ENCODE assay signal across 20 cellular contexts in the genomic region with DNA sequence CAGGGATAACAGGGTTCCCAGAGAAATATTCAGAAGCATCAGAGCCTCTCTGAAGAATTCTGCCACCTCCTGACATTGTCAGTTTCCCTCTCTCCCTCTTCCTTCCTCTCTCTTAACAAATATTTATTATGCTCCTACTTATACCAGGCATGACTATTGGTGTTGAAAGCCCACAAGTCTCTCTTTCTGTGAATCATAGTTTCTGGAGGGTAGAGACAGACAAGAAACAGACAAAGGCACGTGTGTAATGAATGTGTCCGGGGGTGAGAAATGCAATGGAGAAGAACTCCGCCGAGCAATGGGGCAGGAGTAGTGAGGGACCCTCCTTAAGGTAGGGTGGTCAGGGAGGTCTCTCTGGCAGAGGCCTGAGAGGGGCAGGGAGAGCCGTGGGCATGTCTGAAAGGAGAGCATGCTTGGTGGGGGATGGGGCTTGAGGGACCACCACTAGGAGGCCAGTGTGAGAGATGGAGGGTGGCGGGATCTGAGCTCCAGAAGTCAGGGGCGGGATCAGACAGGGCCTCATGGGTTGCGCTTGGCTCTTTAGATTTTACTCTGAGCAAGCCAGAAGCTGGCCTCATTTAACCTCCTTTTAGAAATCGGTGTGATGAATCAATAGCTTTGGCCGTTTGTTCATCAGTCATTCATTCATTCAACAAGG. TPM values are rescaled to one million over a fixed set of nuclear protein-coding genes. Genes with fewer than 3 reads are reported as not detected.
A peak's percentile ranks its signal among the peaks of the same experiment; 100 is the strongest.
DNase-seq lines count a peak whose midpoint lies in the region; ATAC-seq, FAIRE-seq and TF ChIP-seq lines count a peak whose summit lies in the region.
"Had no signal": no experiment of that assay in that cellular context is flagged by ENCODE, and none has a peak within 500 bp of the region (broad histone marks: within the 10 kb centered on the region; RNA-seq: fewer than 3 reads in every experiment).

No MANE protein-coding gene starts in this region.

- no peak overlapping the region for H3K27ac ChIP-seq in HepG2 (ENCODE audit: extremely low read length, insufficient read depth, low read length)
- H3K27ac ChIP-seq in right lobe of liver = no peak overlapping the region
- no peak overlapping the region for H3K27ac ChIP-seq in substantia nigra (ENCODE audit: low read depth, low read length, poor library complexity, severe bottlenecking)
- H3K27ac ChIP-seq: colonic mucosa, neural progenitor cell, upper lobe of left lung had no signal

- no peak for DNase-seq in HepG2 (ENCODE audit: low spot score)
- DNase-seq in right lobe of liver = no peak
- DNase-seq in kidney tubule cell (ENCODE audit: low spot score) = peak; percentile 9
- no peak for DNase-seq in GM19238 (ENCODE audit: insufficient read length, low spot score)
- no peak for DNase-seq in substantia nigra (lab: John Stamatoyannopoulos, UW)
- DNase-seq: activated CD8-positive, alpha-beta memory T cell treated with anti-CD3 and anti-CD28 coated beads for 24 hours; activated effector memory CD4-positive, alpha-beta T cell treated with anti-CD3 and anti-CD28 coated beads, Interleukin-2, amount 50 U/mL, for 16 hours; anterior cingulate cortex; colonic mucosa; DND-41; foreskin melanocyte; GOT3; NCI-H1930; stimulated activated naive B cell treated with anti-CD40 and anti-IgM and Interleukin-4, amounts not matched to agents 10 μg/mL and 1 μg/mL and 100 μg/mL, for 72 hours; upper lobe of left lung had no signal

- H3K27me3 ChIP-seq in HepG2 (ENCODE audit: control insufficient read depth in 1 of 2, insufficient read depth in 2 of 2, low read length in 2 of 2) = peaks cover 5 to 41% of the 10 kb centered on the region in 2 experiments; a peak in 3 of 5 replicates
- no peaks in the 10 kb centered on the region for H3K27me3 ChIP-seq in right lobe of liver
- H3K27me3 ChIP-seq: colonic mucosa, neural progenitor cell, upper lobe of left lung had no signal

- no peak overlapping the region for H3K4me2 ChIP-seq in HepG2 (ENCODE audit: low read depth, low read length)
- H3K4me2 ChIP-seq: neural progenitor cell had no signal

- H3K4me1 Mint-ChIP-seq in activated T-helper 17 cell treated with anti-CD3 and anti-CD28 coated beads, Interleukin-2, amount 50 U/mL, for 72 hours = peaks cover 14% of the 10 kb centered on the region
- H3K4me1 Mint-ChIP-seq: stimulated activated naive B cell treated with anti-CD40 and anti-IgM and Interleukin-4, amounts not matched to agents 10 μg/mL and 1 μg/mL and 100 μg/mL, for 72 hours had no signal

- H2AFZ ChIP-seq in HepG2 (ENCODE audit: low read length) = no peak overlapping the region
- H2AFZ ChIP-seq: neural progenitor cell had no signal

- H3K4me1 ChIP-seq in HepG2 (ENCODE audit: insufficient read depth, low read length) = no peaks in the 10 kb centered on the region
- H3K4me1 ChIP-seq in right lobe of liver = no peaks in the 10 kb centered on the region
- H3K4me1 ChIP-seq: colonic mucosa, neural progenitor cell, upper lobe of left lung had no signal

- TF ChIP-seq CTCF in HepG2 (CRISPR knock-in tag; IDR thresholded peaks at IDR 0.05) (no peak), right lobe of liver (IDR thresholded peaks at IDR 0.05) (no peak)

- POLR2A ChIA-PET in HepG2 (lab: Yijun Ruan, JAX) = no interaction called here

- H3K9me3 ChIP-seq in HepG2 (ENCODE audit: low read length) (no peaks in the 10 kb centered on the region), right lobe of liver (no peaks in the 10 kb centered on the region)
- H3K9me3 ChIP-seq: colonic mucosa had no signal

- peaks cover 4% of the 10 kb centered on the region for H3K9me3 Mint-ChIP-seq in activated T-helper 17 cell treated with anti-CD3 and anti-CD28 coated beads, Interleukin-2, amount 50 U/mL, for 72 hours

- BruUV-seq in HepG2 (replicated peaks; lab: Mats Ljungman, UMichigan) = no TSS peak

- CTCF ChIA-PET in HepG2 (lab: Yijun Ruan, JAX; ENCODE audit: low intra/inter-chr PET ratio, low total read pairs) = no interaction called here

- no peak overlapping the region for H3K9ac ChIP-seq in HepG2 (ENCODE audit: insufficient read depth, low read depth, low read length)
- H3K9ac ChIP-seq: neural progenitor cell had no signal

- FAIRE-seq in HepG2 (lab: Jason Lieb, UNC) = no peak
- FAIRE-seq: endothelial cell of umbilical vein had no signal

- H3K36me3 Mint-ChIP-seq in activated T-helper 17 cell treated with anti-CD3 and anti-CD28 coated beads, Interleukin-2, amount 50 U/mL, for 72 hours (ENCODE audit: low read depth) = no peaks in the 10 kb centered on the region
- H3K36me3 Mint-ChIP-seq: neural progenitor cell; stimulated activated naive B cell treated with anti-CD40 and anti-IgM and Interleukin-4, amounts not matched to agents 10 μg/mL and 1 μg/mL and 100 μg/mL, for 72 hours had no signal

- TF ChIP-seq EP300 in HepG2 (IDR thresholded peaks at IDR 0.05; ENCODE audit: low read depth in 2 of 2, low read length in 2 of 2) = no peak
- no peak for TF ChIP-seq EP300 in HepG2 (CRISPR knock-in tag; IDR thresholded peaks at IDR 0.05; ENCODE audit: borderline replicate concordance)

- ATAC-seq in HepG2 (peak; percentile 26; the same call in 1 of the 3 replicates), right lobe of liver (no peak), HG03521 (IDR thresholded peaks at IDR 0.05; ENCODE audit: unreplicated experiment) (no peak), GM21367 (IDR thresholded peaks at IDR 0.05; ENCODE audit: unreplicated experiment) (no peak)
- peak; percentile 84 for ATAC-seq in activated T-helper 17 cell treated with anti-CD3 and anti-CD28 coated beads, Interleukin-2, amount 50 U/mL, for 72 hours (replicated peaks)
- ATAC-seq: stimulated activated naive B cell treated with anti-CD40 and anti-IgM and Interleukin-4, amounts not matched to agents 10 μg/mL and 1 μg/mL and 100 μg/mL, for 72 hours had no signal

- intact Hi-C loops in HepG2 (cut with micrococcal nuclease; ENCODE audit: unreplicated experiment) = no loop called here
- intact Hi-C loops in right lobe of liver (cut with DNase I) = no loop called here

- H3K79me2 ChIP-seq in HepG2 (ENCODE audit: insufficient read depth, low read length) = no peaks in the 10 kb centered on the region

- in situ Hi-C loops in HepG2 (cut with HindIII; ENCODE audit: extremely low pct_ligation_motif_present, low pct_unique_long_range_greater_than_20kb) = no loop called here

- peaks cover 14% of the 10 kb centered on the region for H3K27me3 Mint-ChIP-seq in activated T-helper 17 cell treated with anti-CD3 and anti-CD28 coated beads, Interleukin-2, amount 50 U/mL, for 72 hours

- H4K20me1 ChIP-seq in HepG2 (ENCODE audit: insufficient read depth, low read length) = no peaks in the 10 kb centered on the region

- no peak for TF ChIP-seq RAD21 in HepG2 (CRISPR knock-in tag; IDR thresholded peaks at IDR 0.05)

- TF ChIP-seq POLR2A in HepG2 (IDR thresholded peaks at IDR 0.05; ENCODE audit: insufficient read depth in 1 of 2, low read depth in 2 of 2, low read length in 2 of 2) (no peak), right lobe of liver (IDR thresholded peaks at IDR 0.05) (no peak)

- no peak overlapping the region for H3K4me3 ChIP-seq in HepG2 (replicated peaks in 1 of 3; ENCODE audit: insufficient read depth in 1 of 3, low read depth in 2 of 3, low read length in 3 of 3)
- no peak overlapping the region for H3K4me3 ChIP-seq in right lobe of liver
- H3K4me3 ChIP-seq: colonic mucosa, neural progenitor cell, upper lobe of left lung had no signal

- H3K36me3 ChIP-seq in HepG2 (replicated peaks in 1 of 2; ENCODE audit: control insufficient read depth in 1 of 2, insufficient read depth in 2 of 2, low read length in 2 of 2) (no peaks in the 10 kb centered on the region), right lobe of liver (no peaks in the 10 kb centered on the region)
- H3K36me3 ChIP-seq: colonic mucosa, neural progenitor cell, upper lobe of left lung had no signal

- peak overlapping the region; percentile 20 for H3K4me3 Mint-ChIP-seq in activated T-helper 17 cell treated with anti-CD3 and anti-CD28 coated beads, Interleukin-2, amount 50 U/mL, for 72 hours
- H3K4me3 Mint-ChIP-seq: neural progenitor cell; stimulated activated naive B cell treated with anti-CD40 and anti-IgM and Interleukin-4, amounts not matched to agents 10 μg/mL and 1 μg/mL and 100 μg/mL, for 72 hours had no signal

- H3K27ac Mint-ChIP-seq in activated T-helper 17 cell treated with anti-CD3 and anti-CD28 coated beads, Interleukin-2, amount 50 U/mL, for 72 hours = peak overlapping the region; percentile 74
- H3K27ac Mint-ChIP-seq: neural progenitor cell; stimulated activated naive B cell treated with anti-CD40 and anti-IgM and Interleukin-4, amounts not matched to agents 10 μg/mL and 1 μg/mL and 100 μg/mL, for 72 hours had no signal

- WGBS in HepG2 (ENCODE audit: low lambda C conversion rate) = 26% methylated on average over 10 of the region's 10 CpGs
- WGBS in right lobe of liver (ENCODE audit: insufficient coverage, low coverage, low lambda C conversion rate, missing lambda C conversion rate) = 48% methylated on average over 6 of the region's 10 CpGs

TF ChIP-seq in HepG2, 621 proteins besides CTCF, POLR2A, EP300 and RAD21 (continues in another document):
- TF ChIP-seq TEAD2 (CRISPR knock-in tag; IDR thresholded peaks at IDR 0.05) = no peak
- TF ChIP-seq FLYWCH1 (CRISPR knock-in tag; IDR thresholded peaks at IDR 0.05) = no peak

RNA-seq across cellular contexts. Expression of gene EYA2, which starts 57.3 kb away (rescaled TPM):
- not detected in 2 replicates for total RNA-seq in HepG2 (2016; rRNA removed; fragmentation: Illumina TruSeq; extraction: Trizol)
- total RNA-seq in HepG2 (2016; cell fraction: cytosol; rRNA removed; fragmentation: Illumina TruSeq; extraction: Trizol; ENCODE audit: low read depth) = not detected in 2 replicates
- total RNA-seq in HepG2 (2016; cell fraction: insoluble cytoplasmic fraction; rRNA removed; fragmentation: Illumina TruSeq; extraction: Trizol) = not detected in 2 replicates
- total RNA-seq in HepG2 (2016; cell fraction: membrane; rRNA removed; fragmentation: Illumina TruSeq; extraction: Trizol) = not detected in 2 replicates
- not detected in 2 replicates for total RNA-seq in HepG2 (2016; cell fraction: nucleus; rRNA removed; fragmentation: Illumina TruSeq; extraction: Trizol)
- not detected in 2 replicates for polyA plus RNA-seq in HepG2 (2011; rRNA removed)
- polyA plus RNA-seq in HepG2 (2011; cell fraction: cytosol; rRNA removed) = not detected in 2 replicates
- not detected in 2 replicates for polyA plus RNA-seq in HepG2 (2011; cell fraction: nucleus; rRNA removed)
- polyA plus RNA-seq in HepG2 (2012) = not detected in 2 replicates
- polyA plus RNA-seq in HepG2 (2016; cell fraction: cytosol; fragmentation: Illumina TruSeq; extraction: Trizol; ENCODE audit: low read depth) = not detected in 2 replicates
- polyA plus RNA-seq in HepG2 (2016; cell fraction: insoluble cytoplasmic fraction; fragmentation: Illumina TruSeq; extraction: Trizol; ENCODE audit: low read depth) = not detected in 2 replicates
- not detected in 2 replicates for polyA plus RNA-seq in HepG2 (2016; cell fraction: membrane; fragmentation: Illumina TruSeq; extraction: Trizol; ENCODE audit: low read depth)
- not detected in 2 replicates for polyA plus RNA-seq in HepG2 (2016; cell fraction: nucleus; fragmentation: Illumina TruSeq; extraction: Trizol; ENCODE audit: insufficient read depth, low read depth)
- not detected in 2 replicates for polyA minus RNA-seq in HepG2 (2011; rRNA and poly(A)+ RNA removed; ENCODE audit: low replicate concordance)
- polyA minus RNA-seq in HepG2 (2011; cell fraction: cytosol; rRNA and poly(A)+ RNA removed) = not detected in 2 replicates
- polyA minus RNA-seq in HepG2 (2011; cell fraction: nucleus; rRNA and poly(A)+ RNA removed) = not detected in 2 replicates
- total RNA-seq in right lobe of liver = 1 to 10 TPM in 1 of 6 experiments, under 1 TPM in 5; 0.12 to 3.0 (median 0.49) TPM
- under 1 TPM in 1 of 2 donors, not detected in 1; 0.16 TPM for total RNA-seq in activated T-helper 17 cell treated with anti-CD3 and anti-CD28 coated beads, Interleukin-2, amount 50 U/mL, for 72 hours
- total RNA-seq: endothelial cell of umbilical vein had no signal
- polyA plus RNA-seq: endothelial cell of umbilical vein had no signal

Comparison
In these comparisons a context has a peak if more than half of its experiments do, and no peak if none do; other contexts are left out.
1. ATAC-seq: peak in HepG2 (single experiment) and activated T-helper 17 cell treated with anti-CD3 and anti-CD28 coated beads, Interleukin-2, amount 50 U/mL, for 72 hours (single experiment); none in right lobe of liver (0 of 4), HG03521 (single experiment) and GM21367 (single experiment).